In genomic region chr3:171427771-171428320, GRCh38 we compare ENCODE assay signal across 19 cellular contexts. TPM values are rescaled to one million over a fixed set of nuclear protein-coding genes. Genes with fewer than 3 reads are reported as not detected.
DNase-seq lines count a peak whose midpoint lies in the region; ATAC-seq and TF ChIP-seq lines count a peak whose summit lies in the region.
"Had no signal": no experiment of that assay in that cellular context is flagged by ENCODE, and none has a peak within 500 bp of the region (broad histone marks: within the 10 kb centered on the region; RNA-seq: fewer than 3 reads in every experiment).

No MANE protein-coding gene starts in this region.

- H3K4me1 Mint-ChIP-seq in Caco-2 (ENCODE audit: low read depth, unreplicated experiment) (no peaks in the 10 kb centered on the region), endodermal cell (no peaks in the 10 kb centered on the region)
- H3K4me1 Mint-ChIP-seq in CD4-positive, alpha-beta memory T cell, result peaks cover 8 to 27% (median 17%) of the 10 kb centered on the region in 4 donors
- H3K4me1 Mint-ChIP-seq: B cell had no signal

- no peak overlapping the region for H2AK5ac ChIP-seq in mesenchymal stem cell (ENCODE audit: low read length, severe bottlenecking)

- no peaks in the 10 kb centered on the region for H3K27me3 ChIP-seq in Caco-2 (replicated peaks; ENCODE audit: control insufficient read depth, insufficient read depth, low read length)
- no peaks in the 10 kb centered on the region for H3K27me3 ChIP-seq in endodermal cell (ENCODE audit: control insufficient read depth, insufficient read depth, low read length, poor library complexity, severe bottlenecking)
- no peaks in the 10 kb centered on the region for H3K27me3 ChIP-seq in mesenchymal stem cell (ENCODE audit: control insufficient read depth in 1 of 2, insufficient read depth in 1 of 2, low read length in 2 of 2)
- H3K27me3 ChIP-seq in CD4-positive, alpha-beta memory T cell (ENCODE audit: insufficient read depth, low read length), result no peaks in the 10 kb centered on the region
- H3K27me3 ChIP-seq in SJCRH30, result no peaks in the 10 kb centered on the region

- no peaks in the 10 kb centered on the region for H3K9me3 ChIP-seq in Caco-2
- peaks cover 4% of the 10 kb centered on the region for H3K9me3 ChIP-seq in endodermal cell (ENCODE audit: control insufficient read depth, low read length)
- H3K9me3 ChIP-seq in mesenchymal stem cell (ENCODE audit: control insufficient read depth, low read length), result no peaks in the 10 kb centered on the region
- no peaks in the 10 kb centered on the region for H3K9me3 ChIP-seq in CD4-positive, alpha-beta memory T cell (ENCODE audit: control insufficient read depth in 1 of 2, low read length in 2 of 2)
- no peaks in the 10 kb centered on the region for H3K9me3 ChIP-seq in SJCRH30 (replicated peaks)

- H3K4me3 ChIP-seq in Caco-2 (ENCODE audit: low read depth, low read length) (no peak overlapping the region), endodermal cell (ENCODE audit: low read length) (peak overlapping the region; percentile 65), mesenchymal stem cell (ENCODE audit: insufficient read depth in 1 of 2, low read depth in 1 of 2, low read length in 2 of 2) (no peak overlapping the region), SJCRH30 (no peak overlapping the region)
- H3K4me3 ChIP-seq in CD4-positive, alpha-beta memory T cell (ENCODE audit: low read length in 2 of 2), result no peak overlapping the region

- ATAC-seq in HG03159 (IDR thresholded peaks at IDR 0.05; ENCODE audit: unreplicated experiment), result no peak
- ATAC-seq: SK-N-SH treated with all-trans-retinoic acid at 6 μM for 48 hours had no signal

- no peaks in the 10 kb centered on the region for H3K27me3 Mint-ChIP-seq in Caco-2 (ENCODE audit: insufficient read depth, unreplicated experiment)
- no peaks in the 10 kb centered on the region for H3K27me3 Mint-ChIP-seq in endodermal cell (ENCODE audit: insufficient read depth)
- no peaks in the 10 kb centered on the region for H3K27me3 Mint-ChIP-seq in CD4-positive, alpha-beta memory T cell
- H3K27me3 Mint-ChIP-seq: B cell had no signal

- peaks cover 24% of the 10 kb centered on the region for H3K79me1 ChIP-seq in mesenchymal stem cell (replicated peaks; ENCODE audit: low read length, poor library complexity, severe bottlenecking)

- H3K4me3 Mint-ChIP-seq in Caco-2 (ENCODE audit: unreplicated experiment) (no peak overlapping the region), endodermal cell (no peak overlapping the region)
- H3K4me3 Mint-ChIP-seq in CD4-positive, alpha-beta memory T cell, result no peak overlapping the region
- H3K4me3 Mint-ChIP-seq: B cell had no signal

- H3K36me3 Mint-ChIP-seq in Caco-2 (ENCODE audit: insufficient read depth, unreplicated experiment) (no peaks in the 10 kb centered on the region), endodermal cell (ENCODE audit: low read depth) (no peaks in the 10 kb centered on the region)
- peaks cover 10 to 12% of the 10 kb centered on the region in 2 donors for H3K36me3 Mint-ChIP-seq in CD4-positive, alpha-beta memory T cell

- H3K4ac ChIP-seq in mesenchymal stem cell (ENCODE audit: low read depth in 1 of 2, low read length in 2 of 2), result no peak overlapping the region

- H3K27ac Mint-ChIP-seq in Caco-2 (ENCODE audit: unreplicated experiment), result no peak overlapping the region
- H3K27ac Mint-ChIP-seq in endodermal cell, result no peak overlapping the region
- no peak overlapping the region for H3K27ac Mint-ChIP-seq in CD4-positive, alpha-beta memory T cell
- H3K27ac Mint-ChIP-seq: B cell had no signal

- H2AFZ ChIP-seq in mesenchymal stem cell (ENCODE audit: low read depth, low read length), result no peak overlapping the region

- H3K4me2 ChIP-seq in mesenchymal stem cell (ENCODE audit: low read length, poor library complexity, severe bottlenecking), result no peak overlapping the region

- no peaks in the 10 kb centered on the region for H3K9me3 Mint-ChIP-seq in Caco-2 (ENCODE audit: unreplicated experiment)
- H3K9me3 Mint-ChIP-seq in endodermal cell, result peaks cover 8% of the 10 kb centered on the region
- peaks cover 0 to 8% (median 0%) of the 10 kb centered on the region in 8 donors for H3K9me3 Mint-ChIP-seq in CD4-positive, alpha-beta memory T cell

- CTCF ChIA-PET in Caco-2 (lab: Charles Lee), result interaction anchor here (0.8 to 1.6 kb wide), 3 partner anchors 14 to 138 kb away, joined by 4 to 5 read pairs (median 4); partner anchors contain the start of gene TNIK
- CTCF ChIA-PET in CD4-positive, alpha-beta memory T cell (lab: Charles Lee; ENCODE audit: partially characterized antibody), result interaction anchor here (1.1 to 1.3 kb wide), 2 partner anchors 9 to 139 kb away, joined by 4 read pairs; no protein-coding TSS in a partner anchor

- BruUV-seq in Caco-2 (replicated peaks; lab: Mats Ljungman, UMichigan), result no TSS peak

- no peak overlapping the region for H2BK12ac ChIP-seq in mesenchymal stem cell (ENCODE audit: low read length in 2 of 2)

- no peak for TF ChIP-seq CTCF in Caco-2 (IDR thresholded peaks at IDR 0.05; ENCODE audit: insufficient read depth in 1 of 2, low read depth in 1 of 2, low read length in 1 of 2, severe bottlenecking in 1 of 2, unreplicated experiment in 1 of 2)
- TF ChIP-seq CTCF in endodermal cell (conservative IDR thresholded peaks at IDR 0.05), result no peak

- WGBS in endodermal cell (ENCODE audit: insufficient coverage in 1 of 2, insufficient read length in 1 of 2), 2 experiments, result 45 to 46% methylated on average over 4 of the region's 4 CpGs
- WGBS in mesenchymal stem cell, result 73% methylated on average over 4 of the region's 4 CpGs

- H3K14ac ChIP-seq in mesenchymal stem cell (ENCODE audit: low read length in 2 of 2), result no peak overlapping the region

- H3K27ac ChIP-seq in endodermal cell (ENCODE audit: low read depth, low read length) (no peak overlapping the region), mesenchymal stem cell (ENCODE audit: low read length, poor library complexity, severe bottlenecking) (no peak overlapping the region), SJCRH30 (no peak overlapping the region)
- H3K27ac ChIP-seq in CD4-positive, alpha-beta memory T cell (ENCODE audit: low read depth, low read length), result no peak overlapping the region
- H3K27ac ChIP-seq: HL-60 had no signal

- intact Hi-C loops in Caco-2 (cut with micrococcal nuclease; ENCODE audit: unreplicated experiment), result loop anchor here (2.0 kb wide), 1 partner anchor 33 kb away; the partner anchor contains the start of gene TNIK
- intact Hi-C loops in CD4-positive, alpha-beta memory T cell (cut with micrococcal nuclease), result loop anchor here (1.0 kb wide), 1 partner anchor 12 kb away; no protein-coding TSS in a partner anchor

- peak overlapping the region; percentile 26 for H2BK15ac ChIP-seq in mesenchymal stem cell (ENCODE audit: low read depth, poor library complexity, severe bottlenecking)

- H3K4me1 ChIP-seq in Caco-2 (peaks cover 39% of the 10 kb centered on the region), endodermal cell (ENCODE audit: control insufficient read depth, insufficient read depth, low read length) (peaks cover 7% of the 10 kb centered on the region), mesenchymal stem cell (ENCODE audit: control insufficient read depth, insufficient read depth, low read depth, low read length) (peaks cover 2% of the 10 kb centered on the region), SJCRH30 (no peaks in the 10 kb centered on the region)
- H3K4me1 ChIP-seq in CD4-positive, alpha-beta memory T cell (ENCODE audit: insufficient read depth, low read length), result peaks cover 25% of the 10 kb centered on the region

- H3K36me3 ChIP-seq in Caco-2 (ENCODE audit: control insufficient read depth, insufficient read depth, low read length) (no peaks in the 10 kb centered on the region; the same call in 1 of the 2 replicates), endodermal cell (ENCODE audit: control insufficient read depth, insufficient read depth, low read length) (no peaks in the 10 kb centered on the region), mesenchymal stem cell (ENCODE audit: control insufficient read depth in 1 of 2, insufficient read depth in 2 of 2, low read depth in 1 of 2, low read length in 2 of 2) (no peaks in the 10 kb centered on the region), SJCRH30 (no peaks in the 10 kb centered on the region)
- H3K36me3 ChIP-seq in CD4-positive, alpha-beta memory T cell (ENCODE audit: insufficient read depth, low read length), result no peaks in the 10 kb centered on the region

- H3K9ac ChIP-seq in endodermal cell (ENCODE audit: extremely low read depth, low read length, poor library complexity, severe bottlenecking), result no peak overlapping the region
- H3K9ac ChIP-seq in mesenchymal stem cell (ENCODE audit: low read length), result no peak overlapping the region

- no peak overlapping the region for H4K8ac ChIP-seq in mesenchymal stem cell (ENCODE audit: low read length)

- POLR2A ChIA-PET in Caco-2 (lab: Charles Lee), result no interaction called here
- POLR2A ChIA-PET in CD4-positive, alpha-beta memory T cell (lab: Charles Lee; ENCODE audit: partially characterized antibody), result interaction anchor here (1.5 kb wide), 1 partner anchor 33 kb away, joined by 5 read pairs; the partner anchor contains the start of gene TNIK

- in situ Hi-C loops in KBM-7 (cut with MboI; ENCODE audit: low pct_unique_long_range_greater_than_20kb, low sequenced_read_pairs), result no loop called here

- DNase-seq in Caco-2 (peak; percentile 28 to 47), KBM-7 (peak; percentile 4), endodermal cell (peak; percentile 68), mesenchymal stem cell (no peak), SJCRH30 (no peak)
- DNase-seq in CD4-positive, alpha-beta memory T cell, result no peak
- DNase-seq: DMS153, GF-D8, H7, MV-4-11, NCI-H1417 treated with DMSO at 0.1 percent for 48 hours, NCI-H1930, NCI-H226, NCI-H524 treated with DMSO at 0.1 percent for 48 hours, SHP77 treated with DMSO at 0.1 percent for 48 hours had no signal

- H2BK5ac ChIP-seq in mesenchymal stem cell (ENCODE audit: low read depth, low read length, poor library complexity, severe bottlenecking), result no peak overlapping the region

- no peak overlapping the region for H3K23ac ChIP-seq in mesenchymal stem cell (ENCODE audit: low read length in 2 of 2)

- peak overlapping the region in 1 of 2 experiments; percentile 77 for H3K18ac ChIP-seq in mesenchymal stem cell (ENCODE audit: low read depth in 1 of 2, low read length in 2 of 2)

- no peak overlapping the region for H4K91ac ChIP-seq in mesenchymal stem cell (ENCODE audit: low read length)

- H2BK120ac ChIP-seq in mesenchymal stem cell (ENCODE audit: low read depth, low read length), result no peak overlapping the region

RNA-seq across cellular contexts. Expression of gene TNIK, which starts 32.4 kb away (rescaled TPM):
- total RNA-seq in Caco-2 (2022) (21.4 and 22.4 TPM in 2 replicates), endodermal cell (10 to 100 TPM; 12.2 to 14.9 TPM)
- 30.1 TPM for polyA plus RNA-seq in endodermal cell (2013, experiment 1 of 2)
- 33.0 TPM for polyA plus RNA-seq in endodermal cell (2013, experiment 2 of 2)
- 12.9 TPM for polyA plus RNA-seq in mesenchymal stem cell (2013, experiment 1 of 2)
- polyA plus RNA-seq in mesenchymal stem cell (2013, experiment 2 of 2), result 11.9 TPM
- 10 to 100 TPM; 86.3 to 93.5 TPM for total RNA-seq in CD4-positive, alpha-beta memory T cell
- polyA plus RNA-seq in CD4-positive, alpha-beta memory T cell, result 10 to 100 TPM; 14.6 to 29.8 TPM
- total RNA-seq in SJCRH30 (2014; rRNA removed; shearing (Covaris generic)), result 12.9 and 14.8 TPM in 2 replicates

Comparison
In these comparisons a context has a peak if more than half of its experiments do, and no peak if none do; other contexts are left out.
1. DNase-seq: peak in Caco-2 (2 of 2), KBM-7 (single experiment) and endodermal cell (single experiment); none in mesenchymal stem cell (single experiment), CD4-positive, alpha-beta memory T cell (0 of 5) and SJCRH30 (0 of 2).